1 cellular context compared by ENCODE assay signal in the genomic region with DNA sequence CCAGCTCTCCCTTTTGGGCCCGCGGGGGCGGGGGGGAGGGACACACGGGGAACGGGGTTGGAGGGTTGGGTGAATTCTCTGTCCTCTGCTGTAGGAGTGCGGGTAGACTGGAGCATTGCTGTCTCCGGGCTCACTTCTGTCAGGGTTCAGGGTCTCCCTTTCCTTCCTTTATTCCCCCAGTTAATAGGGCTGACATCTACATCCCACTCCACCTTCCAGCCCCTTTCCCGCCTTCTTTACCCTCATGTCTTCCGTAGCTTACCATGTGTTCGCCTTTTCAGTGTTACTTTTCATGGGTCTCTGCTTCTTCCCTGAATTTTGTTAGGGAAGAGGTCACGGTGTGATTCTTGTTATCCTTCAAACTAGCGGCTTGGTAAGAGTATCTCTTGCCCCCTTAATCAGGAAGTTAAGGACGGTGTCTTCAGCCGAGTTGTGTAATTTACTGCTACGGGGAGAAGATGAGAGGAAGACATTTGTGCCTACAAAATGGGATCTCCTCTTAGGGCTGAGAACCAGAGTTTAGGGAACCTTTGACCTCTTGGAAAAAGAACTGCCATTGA.
A peak's percentile ranks its signal among the peaks of the same experiment; 100 is the strongest.
TF ChIP-seq lines count a peak whose summit lies in the region.

No MANE protein-coding gene starts in this region.

TF ChIP-seq in K562, 482 proteins besides CTCF, POLR2A, EP300 and RAD21 (continued from another document and continues in another):
- TF ChIP-seq, protein P1, sequence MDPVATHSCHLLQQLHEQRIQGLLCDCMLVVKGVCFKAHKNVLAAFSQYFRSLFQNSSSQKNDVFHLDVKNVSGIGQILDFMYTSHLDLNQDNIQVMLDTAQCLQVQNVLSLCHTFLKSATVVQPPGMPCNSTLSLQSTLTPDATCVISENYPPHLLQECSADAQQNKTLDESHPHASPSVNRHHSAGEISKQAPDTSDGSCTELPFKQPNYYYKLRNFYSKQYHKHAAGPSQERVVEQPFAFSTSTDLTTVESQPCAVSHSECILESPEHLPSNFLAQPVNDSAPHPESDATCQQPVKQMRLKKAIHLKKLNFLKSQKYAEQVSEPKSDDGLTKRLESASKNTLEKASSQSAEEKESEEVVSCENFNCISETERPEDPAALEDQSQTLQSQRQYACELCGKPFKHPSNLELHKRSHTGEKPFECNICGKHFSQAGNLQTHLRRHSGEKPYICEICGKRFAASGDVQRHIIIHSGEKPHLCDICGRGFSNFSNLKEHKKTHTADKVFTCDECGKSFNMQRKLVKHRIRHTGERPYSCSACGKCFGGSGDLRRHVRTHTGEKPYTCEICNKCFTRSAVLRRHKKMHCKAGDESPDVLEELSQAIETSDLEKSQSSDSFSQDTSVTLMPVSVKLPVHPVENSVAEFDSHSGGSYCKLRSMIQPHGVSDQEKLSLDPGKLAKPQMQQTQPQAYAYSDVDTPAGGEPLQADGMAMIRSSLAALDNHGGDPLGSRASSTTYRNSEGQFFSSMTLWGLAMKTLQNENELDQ (CRISPR knock-in tag; IDR thresholded peaks at IDR 0.05; ENCODE audit: borderline replicate concordance) = 0 out of 2 replicates have a peak, but pooled peaks have one; percentile 65
- TF ChIP-seq ESRRA (IDR thresholded peaks at IDR 0.05; ENCODE audit: borderline replicate concordance, low read depth) (no peak), ZNF696 (CRISPR knock-in tag; conservative IDR thresholded peaks at IDR 0.05) (no peak), XRCC4 (IDR thresholded peaks at IDR 0.05; ENCODE audit: extremely low read depth, insufficient read depth, insufficient read length) (no peak), MECOM (CRISPR knock-in tag; IDR thresholded peaks at IDR 0.05) (peak; percentile 34; the same call in 1 of the 2 replicates), HDAC1 (IDR thresholded peaks at IDR 0.05) (peak in 1 of 2 experiments; percentile 70; a peak in 1 of 4 replicates), RREB1 (CRISPR knock-in tag; IDR thresholded peaks at IDR 0.05) (no peak), TCF7 (IDR thresholded peaks at IDR 0.05; ENCODE audit: borderline replicate concordance) (no peak), NRF1 (conservative IDR thresholded peaks at IDR 0.05 in 1 of 2, IDR thresholded peaks at IDR 0.05 in 1 of 2) (no peak), SAP30 (IDR thresholded peaks at IDR 0.05; ENCODE audit: borderline replicate concordance, insufficient read depth, low read depth, low read length, poor library complexity, severe bottlenecking) (no peak), FOXM1 (IDR thresholded peaks at IDR 0.05; ENCODE audit: low read depth) (no peak), FOXM1 (CRISPR knock-in tag; IDR thresholded peaks at IDR 0.05; ENCODE audit: low read depth) (no peak), KLF13 (tag; IDR thresholded peaks at IDR 0.05; ENCODE audit: borderline replicate concordance, low read depth) (no peak), ZNF277 (CRISPR knock-in tag; IDR thresholded peaks at IDR 0.05; ENCODE audit: borderline replicate concordance) (no peak), ZNF586 (CRISPR knock-in tag; conservative IDR thresholded peaks at IDR 0.05) (no peak), XRCC3 (IDR thresholded peaks at IDR 0.05) (no peak), STAG1 (CRISPR knock-in tag; IDR thresholded peaks at IDR 0.05; ENCODE audit: borderline replicate concordance) (no peak), ZNF449 (CRISPR knock-in tag; IDR thresholded peaks at IDR 0.05) (no peak), ZNF77 (CRISPR knock-in tag; IDR thresholded peaks at IDR 0.05) (no peak), ZNF175 (CRISPR knock-in tag; IDR thresholded peaks at IDR 0.05; ENCODE audit: low read depth) (no peak), SIX5 (IDR thresholded peaks at IDR 0.05; ENCODE audit: borderline replicate concordance in 1 of 2, insufficient read depth in 1 of 2, low read depth in 1 of 2, low read length in 2 of 2) (no peak), ZNF224 (CRISPR knock-in tag; IDR thresholded peaks at IDR 0.05) (peak; percentile 52; the same call in 1 of the 2 replicates), ZNF444 (CRISPR knock-in tag; IDR thresholded peaks at IDR 0.05) (no peak), ZNF282 (CRISPR knock-in tag; IDR thresholded peaks at IDR 0.05) (no peak), NR4A1 (CRISPR knock-in tag; IDR thresholded peaks at IDR 0.05) (no peak), NR4A1 (tag; IDR thresholded peaks at IDR 0.05) (0 out of 2 replicates have a peak, but pooled peaks have one; percentile 40)
- TF ChIP-seq, protein P2, sequence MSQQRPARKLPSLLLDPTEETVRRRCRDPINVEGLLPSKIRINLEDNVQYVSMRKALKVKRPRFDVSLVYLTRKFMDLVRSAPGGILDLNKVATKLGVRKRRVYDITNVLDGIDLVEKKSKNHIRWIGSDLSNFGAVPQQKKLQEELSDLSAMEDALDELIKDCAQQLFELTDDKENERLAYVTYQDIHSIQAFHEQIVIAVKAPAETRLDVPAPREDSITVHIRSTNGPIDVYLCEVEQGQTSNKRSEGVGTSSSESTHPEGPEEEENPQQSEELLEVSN (IDR thresholded peaks at IDR 0.05; ENCODE audit: borderline replicate concordance in 1 of 2, extremely low read depth in 1 of 2, insufficient read depth in 1 of 2, insufficient read length in 1 of 2, low read depth in 1 of 2, low read length in 1 of 2, poor library complexity in 1 of 2, severe bottlenecking in 1 of 2) = peak; percentile 97
- TF ChIP-seq, protein P3, sequence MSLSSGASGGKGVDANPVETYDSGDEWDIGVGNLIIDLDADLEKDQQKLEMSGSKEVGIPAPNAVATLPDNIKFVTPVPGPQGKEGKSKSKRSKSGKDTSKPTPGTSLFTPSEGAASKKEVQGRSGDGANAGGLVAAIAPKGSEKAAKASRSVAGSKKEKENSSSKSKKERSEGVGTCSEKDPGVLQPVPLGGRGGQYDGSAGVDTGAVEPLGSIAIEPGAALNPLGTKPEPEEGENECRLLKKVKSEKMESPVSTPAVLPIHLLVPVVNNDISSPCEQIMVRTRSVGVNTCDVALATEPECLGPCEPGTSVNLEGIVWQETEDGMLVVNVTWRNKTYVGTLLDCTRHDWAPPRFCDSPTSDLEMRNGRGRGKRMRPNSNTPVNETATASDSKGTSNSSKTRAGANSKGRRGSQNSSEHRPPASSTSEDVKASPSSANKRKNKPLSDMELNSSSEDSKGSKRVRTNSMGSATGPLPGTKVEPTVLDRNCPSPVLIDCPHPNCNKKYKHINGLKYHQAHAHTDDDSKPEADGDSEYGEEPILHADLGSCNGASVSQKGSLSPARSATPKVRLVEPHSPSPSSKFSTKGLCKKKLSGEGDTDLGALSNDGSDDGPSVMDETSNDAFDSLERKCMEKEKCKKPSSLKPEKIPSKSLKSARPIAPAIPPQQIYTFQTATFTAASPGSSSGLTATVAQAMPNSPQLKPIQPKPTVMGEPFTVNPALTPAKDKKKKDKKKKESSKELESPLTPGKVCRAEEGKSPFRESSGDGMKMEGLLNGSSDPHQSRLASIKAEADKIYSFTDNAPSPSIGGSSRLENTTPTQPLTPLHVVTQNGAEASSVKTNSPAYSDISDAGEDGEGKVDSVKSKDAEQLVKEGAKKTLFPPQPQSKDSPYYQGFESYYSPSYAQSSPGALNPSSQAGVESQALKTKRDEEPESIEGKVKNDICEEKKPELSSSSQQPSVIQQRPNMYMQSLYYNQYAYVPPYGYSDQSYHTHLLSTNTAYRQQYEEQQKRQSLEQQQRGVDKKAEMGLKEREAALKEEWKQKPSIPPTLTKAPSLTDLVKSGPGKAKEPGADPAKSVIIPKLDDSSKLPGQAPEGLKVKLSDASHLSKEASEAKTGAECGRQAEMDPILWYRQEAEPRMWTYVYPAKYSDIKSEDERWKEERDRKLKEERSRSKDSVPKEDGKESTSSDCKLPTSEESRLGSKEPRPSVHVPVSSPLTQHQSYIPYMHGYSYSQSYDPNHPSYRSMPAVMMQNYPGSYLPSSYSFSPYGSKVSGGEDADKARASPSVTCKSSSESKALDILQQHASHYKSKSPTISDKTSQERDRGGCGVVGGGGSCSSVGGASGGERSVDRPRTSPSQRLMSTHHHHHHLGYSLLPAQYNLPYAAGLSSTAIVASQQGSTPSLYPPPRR (CRISPR knock-in tag; IDR thresholded peaks at IDR 0.05; ENCODE audit: borderline replicate concordance) = no peak
- TF ChIP-seq, protein P4, sequence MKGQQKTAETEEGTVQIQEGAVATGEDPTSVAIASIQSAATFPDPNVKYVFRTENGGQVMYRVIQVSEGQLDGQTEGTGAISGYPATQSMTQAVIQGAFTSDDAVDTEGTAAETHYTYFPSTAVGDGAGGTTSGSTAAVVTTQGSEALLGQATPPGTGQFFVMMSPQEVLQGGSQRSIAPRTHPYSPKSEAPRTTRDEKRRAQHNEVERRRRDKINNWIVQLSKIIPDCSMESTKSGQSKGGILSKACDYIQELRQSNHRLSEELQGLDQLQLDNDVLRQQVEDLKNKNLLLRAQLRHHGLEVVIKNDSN (CRISPR knock-in tag; IDR thresholded peaks at IDR 0.05) = no peak
- TF ChIP-seq, protein P5, sequence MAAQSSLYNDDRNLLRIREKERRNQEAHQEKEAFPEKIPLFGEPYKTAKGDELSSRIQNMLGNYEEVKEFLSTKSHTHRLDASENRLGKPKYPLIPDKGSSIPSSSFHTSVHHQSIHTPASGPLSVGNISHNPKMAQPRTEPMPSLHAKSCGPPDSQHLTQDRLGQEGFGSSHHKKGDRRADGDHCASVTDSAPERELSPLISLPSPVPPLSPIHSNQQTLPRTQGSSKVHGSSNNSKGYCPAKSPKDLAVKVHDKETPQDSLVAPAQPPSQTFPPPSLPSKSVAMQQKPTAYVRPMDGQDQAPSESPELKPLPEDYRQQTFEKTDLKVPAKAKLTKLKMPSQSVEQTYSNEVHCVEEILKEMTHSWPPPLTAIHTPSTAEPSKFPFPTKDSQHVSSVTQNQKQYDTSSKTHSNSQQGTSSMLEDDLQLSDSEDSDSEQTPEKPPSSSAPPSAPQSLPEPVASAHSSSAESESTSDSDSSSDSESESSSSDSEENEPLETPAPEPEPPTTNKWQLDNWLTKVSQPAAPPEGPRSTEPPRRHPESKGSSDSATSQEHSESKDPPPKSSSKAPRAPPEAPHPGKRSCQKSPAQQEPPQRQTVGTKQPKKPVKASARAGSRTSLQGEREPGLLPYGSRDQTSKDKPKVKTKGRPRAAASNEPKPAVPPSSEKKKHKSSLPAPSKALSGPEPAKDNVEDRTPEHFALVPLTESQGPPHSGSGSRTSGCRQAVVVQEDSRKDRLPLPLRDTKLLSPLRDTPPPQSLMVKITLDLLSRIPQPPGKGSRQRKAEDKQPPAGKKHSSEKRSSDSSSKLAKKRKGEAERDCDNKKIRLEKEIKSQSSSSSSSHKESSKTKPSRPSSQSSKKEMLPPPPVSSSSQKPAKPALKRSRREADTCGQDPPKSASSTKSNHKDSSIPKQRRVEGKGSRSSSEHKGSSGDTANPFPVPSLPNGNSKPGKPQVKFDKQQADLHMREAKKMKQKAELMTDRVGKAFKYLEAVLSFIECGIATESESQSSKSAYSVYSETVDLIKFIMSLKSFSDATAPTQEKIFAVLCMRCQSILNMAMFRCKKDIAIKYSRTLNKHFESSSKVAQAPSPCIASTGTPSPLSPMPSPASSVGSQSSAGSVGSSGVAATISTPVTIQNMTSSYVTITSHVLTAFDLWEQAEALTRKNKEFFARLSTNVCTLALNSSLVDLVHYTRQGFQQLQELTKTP (IDR thresholded peaks at IDR 0.05; ENCODE audit: low read depth in 1 of 2, partially characterized antibody in 2 of 2) = peak in 1 of 2 experiments; percentile 35
